ENCODE assay signal across 1 cellular context in the genomic region with DNA sequence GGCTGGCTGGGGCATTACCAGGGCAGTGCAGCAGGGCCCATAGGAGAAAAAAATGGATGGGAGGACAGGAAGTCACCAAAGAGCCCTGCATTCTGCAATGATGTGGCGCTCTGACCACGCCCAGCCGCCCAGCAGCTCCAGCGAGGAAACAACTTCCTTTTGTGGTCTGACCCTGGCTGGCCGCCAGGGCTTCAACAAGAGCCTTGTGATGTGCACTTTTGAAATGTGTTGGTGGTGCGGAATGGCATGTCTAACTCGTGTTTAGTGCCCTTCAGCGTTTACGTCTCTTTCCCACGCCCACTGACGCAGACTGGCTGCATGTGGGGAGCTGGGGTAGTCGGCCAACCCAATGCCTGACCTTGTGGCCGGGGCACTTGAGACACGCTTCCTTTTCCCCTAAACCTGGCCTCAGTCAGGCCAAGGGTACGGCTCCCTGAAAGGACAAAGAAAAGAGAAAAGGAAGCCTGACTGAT.
A peak's percentile ranks its signal among the peaks of the same experiment; 100 is the strongest.
TF ChIP-seq lines count a peak whose summit lies in the region.

No MANE protein-coding gene starts in this region.

TF ChIP-seq in GM12878, 131 proteins besides CTCF, POLR2A, EP300 and RAD21 (continued from another document):
- TF ChIP-seq, protein P1, sequence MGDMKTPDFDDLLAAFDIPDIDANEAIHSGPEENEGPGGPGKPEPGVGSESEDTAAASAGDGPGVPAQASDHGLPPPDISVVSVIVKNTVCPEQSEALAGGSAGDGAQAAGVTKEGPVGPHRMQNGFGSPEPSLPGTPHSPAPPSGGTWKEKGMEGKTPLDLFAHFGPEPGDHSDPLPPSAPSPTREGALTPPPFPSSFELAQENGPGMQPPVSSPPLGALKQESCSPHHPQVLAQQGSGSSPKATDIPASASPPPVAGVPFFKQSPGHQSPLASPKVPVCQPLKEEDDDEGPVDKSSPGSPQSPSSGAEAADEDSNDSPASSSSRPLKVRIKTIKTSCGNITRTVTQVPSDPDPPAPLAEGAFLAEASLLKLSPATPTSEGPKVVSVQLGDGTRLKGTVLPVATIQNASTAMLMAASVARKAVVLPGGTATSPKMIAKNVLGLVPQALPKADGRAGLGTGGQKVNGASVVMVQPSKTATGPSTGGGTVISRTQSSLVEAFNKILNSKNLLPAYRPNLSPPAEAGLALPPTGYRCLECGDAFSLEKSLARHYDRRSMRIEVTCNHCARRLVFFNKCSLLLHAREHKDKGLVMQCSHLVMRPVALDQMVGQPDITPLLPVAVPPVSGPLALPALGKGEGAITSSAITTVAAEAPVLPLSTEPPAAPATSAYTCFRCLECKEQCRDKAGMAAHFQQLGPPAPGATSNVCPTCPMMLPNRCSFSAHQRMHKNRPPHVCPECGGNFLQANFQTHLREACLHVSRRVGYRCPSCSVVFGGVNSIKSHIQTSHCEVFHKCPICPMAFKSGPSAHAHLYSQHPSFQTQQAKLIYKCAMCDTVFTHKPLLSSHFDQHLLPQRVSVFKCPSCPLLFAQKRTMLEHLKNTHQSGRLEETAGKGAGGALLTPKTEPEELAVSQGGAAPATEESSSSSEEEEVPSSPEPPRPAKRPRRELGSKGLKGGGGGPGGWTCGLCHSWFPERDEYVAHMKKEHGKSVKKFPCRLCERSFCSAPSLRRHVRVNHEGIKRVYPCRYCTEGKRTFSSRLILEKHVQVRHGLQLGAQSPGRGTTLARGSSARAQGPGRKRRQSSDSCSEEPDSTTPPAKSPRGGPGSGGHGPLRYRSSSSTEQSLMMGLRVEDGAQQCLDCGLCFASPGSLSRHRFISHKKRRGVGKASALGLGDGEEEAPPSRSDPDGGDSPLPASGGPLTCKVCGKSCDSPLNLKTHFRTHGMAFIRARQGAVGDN (IDR thresholded peaks at IDR 0.05), result peak; percentile 57
- peak; percentile 23; the same call in 1 of the 2 replicates for TF ChIP-seq DPF2 (IDR thresholded peaks at IDR 0.05)
- no peak for TF ChIP-seq ZNF24 (IDR thresholded peaks at IDR 0.05)
- TF ChIP-seq SRF (IDR thresholded peaks at IDR 0.05; ENCODE audit: low read depth in 2 of 2, low read length in 2 of 2), result peak; percentile 44 to 89; a peak in 3 of 4 replicates
- TF ChIP-seq IKZF1 (conservative IDR thresholded peaks at IDR 0.05), result peak; percentile 33; the same call in 1 of the 2 replicates
- peak; percentile 40; the same call in 1 of the 2 replicates for TF ChIP-seq PAX5 (IDR thresholded peaks at IDR 0.05; ENCODE audit: borderline replicate concordance, low read depth, low read length)
- no peak for TF ChIP-seq ATF7 (IDR thresholded peaks at IDR 0.05; ENCODE audit: low read depth)
- peak; percentile 85 for TF ChIP-seq NR2F1 (conservative IDR thresholded peaks at IDR 0.05)
- no peak for TF ChIP-seq TCF3 (IDR thresholded peaks at IDR 0.05; ENCODE audit: borderline replicate concordance, insufficient read depth, low read depth, low read length)
- 0 out of 2 replicates have a peak, but pooled peaks have one; percentile 28 for TF ChIP-seq CHD2 (IDR thresholded peaks at IDR 0.05; ENCODE audit: borderline replicate concordance, low read depth, low read length)
- peak; percentile 30; the same call in 1 of the 2 replicates for TF ChIP-seq MTA2 (IDR thresholded peaks at IDR 0.05; ENCODE audit: low read depth)
- 0 out of 2 replicates have a peak, but pooled peaks have one; percentile 27 for TF ChIP-seq EED (IDR thresholded peaks at IDR 0.05; ENCODE audit: low read depth)
- TF ChIP-seq, protein P2, sequence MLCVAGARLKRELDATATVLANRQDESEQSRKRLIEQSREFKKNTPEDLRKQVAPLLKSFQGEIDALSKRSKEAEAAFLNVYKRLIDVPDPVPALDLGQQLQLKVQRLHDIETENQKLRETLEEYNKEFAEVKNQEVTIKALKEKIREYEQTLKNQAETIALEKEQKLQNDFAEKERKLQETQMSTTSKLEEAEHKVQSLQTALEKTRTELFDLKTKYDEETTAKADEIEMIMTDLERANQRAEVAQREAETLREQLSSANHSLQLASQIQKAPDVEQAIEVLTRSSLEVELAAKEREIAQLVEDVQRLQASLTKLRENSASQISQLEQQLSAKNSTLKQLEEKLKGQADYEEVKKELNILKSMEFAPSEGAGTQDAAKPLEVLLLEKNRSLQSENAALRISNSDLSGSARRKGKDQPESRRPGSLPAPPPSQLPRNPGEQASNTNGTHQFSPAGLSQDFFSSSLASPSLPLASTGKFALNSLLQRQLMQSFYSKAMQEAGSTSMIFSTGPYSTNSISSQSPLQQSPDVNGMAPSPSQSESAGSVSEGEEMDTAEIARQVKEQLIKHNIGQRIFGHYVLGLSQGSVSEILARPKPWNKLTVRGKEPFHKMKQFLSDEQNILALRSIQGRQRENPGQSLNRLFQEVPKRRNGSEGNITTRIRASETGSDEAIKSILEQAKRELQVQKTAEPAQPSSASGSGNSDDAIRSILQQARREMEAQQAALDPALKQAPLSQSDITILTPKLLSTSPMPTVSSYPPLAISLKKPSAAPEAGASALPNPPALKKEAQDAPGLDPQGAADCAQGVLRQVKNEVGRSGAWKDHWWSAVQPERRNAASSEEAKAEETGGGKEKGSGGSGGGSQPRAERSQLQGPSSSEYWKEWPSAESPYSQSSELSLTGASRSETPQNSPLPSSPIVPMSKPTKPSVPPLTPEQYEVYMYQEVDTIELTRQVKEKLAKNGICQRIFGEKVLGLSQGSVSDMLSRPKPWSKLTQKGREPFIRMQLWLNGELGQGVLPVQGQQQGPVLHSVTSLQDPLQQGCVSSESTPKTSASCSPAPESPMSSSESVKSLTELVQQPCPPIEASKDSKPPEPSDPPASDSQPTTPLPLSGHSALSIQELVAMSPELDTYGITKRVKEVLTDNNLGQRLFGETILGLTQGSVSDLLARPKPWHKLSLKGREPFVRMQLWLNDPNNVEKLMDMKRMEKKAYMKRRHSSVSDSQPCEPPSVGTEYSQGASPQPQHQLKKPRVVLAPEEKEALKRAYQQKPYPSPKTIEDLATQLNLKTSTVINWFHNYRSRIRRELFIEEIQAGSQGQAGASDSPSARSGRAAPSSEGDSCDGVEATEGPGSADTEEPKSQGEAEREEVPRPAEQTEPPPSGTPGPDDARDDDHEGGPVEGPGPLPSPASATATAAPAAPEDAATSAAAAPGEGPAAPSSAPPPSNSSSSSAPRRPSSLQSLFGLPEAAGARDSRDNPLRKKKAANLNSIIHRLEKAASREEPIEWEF (IDR thresholded peaks at IDR 0.05; ENCODE audit: insufficient replicate concordance, low read depth, low read length), result no peak
- peak; percentile 72 for TF ChIP-seq SMAD1 (IDR thresholded peaks at IDR 0.05; ENCODE audit: low read depth, partially characterized antibody)
